9 cellular contexts compared by ENCODE assay signal in genomic region chr14:99215277-99215676, GRCh38. TPM values are rescaled to one million over a fixed set of nuclear protein-coding genes. Genes with fewer than 3 reads are reported as not detected.
DNase-seq lines count a peak whose midpoint lies in the region; ATAC-seq and TF ChIP-seq lines count a peak whose summit lies in the region.
"Had no signal": no experiment of that assay in that cellular context is flagged by ENCODE, and none has a peak within 500 bp of the region (broad histone marks: within the 10 kb centered on the region; RNA-seq: fewer than 3 reads in every experiment).

No MANE protein-coding gene starts in this region.

- H3K36me3 ChIP-seq in CD4-positive, alpha-beta memory T cell (ENCODE audit: insufficient read depth, low read length), result peaks cover 12% of the 10 kb centered on the region
- H3K36me3 ChIP-seq in neural cell (ENCODE audit: insufficient read depth, low read length) (no peaks in the 10 kb centered on the region), Caco-2 (ENCODE audit: control insufficient read depth, insufficient read depth, low read length) (no peaks in the 10 kb centered on the region)
- H3K36me3 ChIP-seq: heart right ventricle had no signal

- H3K4me1 ChIP-seq in CD4-positive, alpha-beta memory T cell (ENCODE audit: insufficient read depth, low read length), result peaks cover 97% of the 10 kb centered on the region
- H3K4me1 ChIP-seq in Caco-2, result no peaks in the 10 kb centered on the region
- H3K4me1 ChIP-seq: heart right ventricle had no signal

- TF ChIP-seq EP300 in neural cell (conservative IDR thresholded peaks at IDR 0.05; ENCODE audit: poor library complexity, severe bottlenecking), result no peak

- H3K4me3 Mint-ChIP-seq in CD4-positive, alpha-beta memory T cell, result peak overlapping the region; percentile 82 to 90 (median 86)
- H3K4me3 Mint-ChIP-seq in stimulated activated memory B cell treated with anti-CD40 and anti-IgM and Interleukin-4, amounts not matched to agents 10 μg/mL and 1 μg/mL and 100 μg/mL, for 72 hours, result no peak overlapping the region
- H3K4me3 Mint-ChIP-seq in Caco-2 (ENCODE audit: unreplicated experiment), result no peak overlapping the region

- POLR2A ChIA-PET in CD4-positive, alpha-beta memory T cell (lab: Charles Lee; ENCODE audit: partially characterized antibody), result interaction anchor here (0.8 to 87.2 kb wide), 4 partner anchors 0 to 1076 kb away, joined by 5 to 6015 read pairs (median 3010); partner anchors contain the start of gene BCL11B
- POLR2A ChIA-PET in Caco-2 (lab: Charles Lee), result no interaction called here

- peak overlapping the region in 1 of 2 donors; percentile 50 for H3K4me3 ChIP-seq in CD4-positive, alpha-beta memory T cell (ENCODE audit: low read length in 2 of 2)
- H3K4me3 ChIP-seq in neural cell (ENCODE audit: low read length), result peak overlapping the region; percentile 8
- no peak overlapping the region for H3K4me3 ChIP-seq in Caco-2 (ENCODE audit: low read depth, low read length)
- H3K4me3 ChIP-seq: heart right ventricle had no signal

- H3K27me3 ChIP-seq in CD4-positive, alpha-beta memory T cell (ENCODE audit: insufficient read depth, low read length), result no peaks in the 10 kb centered on the region
- H3K27me3 ChIP-seq in neural cell (ENCODE audit: insufficient read depth, low read depth, low read length) (no peaks in the 10 kb centered on the region), Caco-2 (replicated peaks; ENCODE audit: control insufficient read depth, insufficient read depth, low read length) (no peaks in the 10 kb centered on the region)

- H3K4me2 ChIP-seq in neural cell (ENCODE audit: low read length), result no peak overlapping the region

- no peaks in the 10 kb centered on the region for H3K9me3 ChIP-seq in CD4-positive, alpha-beta memory T cell (ENCODE audit: control insufficient read depth in 1 of 2, low read length in 2 of 2)
- H3K9me3 ChIP-seq in neural cell (ENCODE audit: low read length) (no peaks in the 10 kb centered on the region), Caco-2 (no peaks in the 10 kb centered on the region)
- H3K9me3 ChIP-seq: heart right ventricle had no signal

- peak overlapping the region; percentile 53 for H3K27ac ChIP-seq in CD4-positive, alpha-beta memory T cell (ENCODE audit: low read depth, low read length)
- no peak overlapping the region for H3K27ac ChIP-seq in neural cell (ENCODE audit: low read length)
- H3K27ac ChIP-seq: heart right ventricle had no signal

- peaks cover 94% of the 10 kb centered on the region for H4K20me1 ChIP-seq in neural cell (ENCODE audit: insufficient read depth)

- no peak for ATAC-seq in stimulated activated memory B cell treated with anti-CD40 and anti-IgM and Interleukin-4, amounts not matched to agents 10 μg/mL and 1 μg/mL and 100 μg/mL, for 72 hours
- ATAC-seq: heart right ventricle had no signal

- no peak for TF ChIP-seq CTCF in neural cell (IDR thresholded peaks at IDR 0.05; ENCODE audit: poor library complexity, severe bottlenecking)
- no peak for TF ChIP-seq CTCF in Caco-2 (IDR thresholded peaks at IDR 0.05; ENCODE audit: insufficient read depth in 1 of 2, low read depth in 1 of 2, low read length in 1 of 2, severe bottlenecking in 1 of 2, unreplicated experiment in 1 of 2)

- no peak for TF ChIP-seq RAD21 in neural cell (conservative IDR thresholded peaks at IDR 0.05)

- H3K27ac Mint-ChIP-seq in CD4-positive, alpha-beta memory T cell, result peak overlapping the region; percentile 86 to 95 (median 94)
- H3K27ac Mint-ChIP-seq in stimulated activated memory B cell treated with anti-CD40 and anti-IgM and Interleukin-4, amounts not matched to agents 10 μg/mL and 1 μg/mL and 100 μg/mL, for 72 hours, result no peak overlapping the region
- no peak overlapping the region for H3K27ac Mint-ChIP-seq in Caco-2 (ENCODE audit: unreplicated experiment)

- no TSS peak for BruUV-seq in Caco-2 (replicated peaks; lab: Mats Ljungman, UMichigan)

- no peaks in the 10 kb centered on the region for H3F3A ChIP-seq in neural cell (ENCODE audit: insufficient read depth, low read length, poor library complexity, severe bottlenecking)

- peaks cover 0 to 2% (median 0%) of the 10 kb centered on the region in 8 donors for H3K9me3 Mint-ChIP-seq in CD4-positive, alpha-beta memory T cell
- peaks cover 14% of the 10 kb centered on the region for H3K9me3 Mint-ChIP-seq in stimulated activated memory B cell treated with anti-CD40 and anti-IgM and Interleukin-4, amounts not matched to agents 10 μg/mL and 1 μg/mL and 100 μg/mL, for 72 hours
- H3K9me3 Mint-ChIP-seq in Caco-2 (ENCODE audit: unreplicated experiment), result no peaks in the 10 kb centered on the region

- no peak overlapping the region for H2AFZ ChIP-seq in neural cell (ENCODE audit: low read depth, low read length)

- H3K27me3 Mint-ChIP-seq in CD4-positive, alpha-beta memory T cell, result no peaks in the 10 kb centered on the region
- no peaks in the 10 kb centered on the region for H3K27me3 Mint-ChIP-seq in stimulated activated memory B cell treated with anti-CD40 and anti-IgM and Interleukin-4, amounts not matched to agents 10 μg/mL and 1 μg/mL and 100 μg/mL, for 72 hours
- peaks cover 3% of the 10 kb centered on the region for H3K27me3 Mint-ChIP-seq in Caco-2 (ENCODE audit: insufficient read depth, unreplicated experiment)

- no peaks in the 10 kb centered on the region for H3K9me2 ChIP-seq in neural cell (ENCODE audit: insufficient read depth, low read length)

- intact Hi-C loops in CD4-positive, alpha-beta memory T cell (cut with micrococcal nuclease), result loop anchor here (2.0 kb wide), 2 partner anchors 14 to 22 kb away; no protein-coding TSS in a partner anchor
- intact Hi-C loops in Caco-2 (cut with micrococcal nuclease; ENCODE audit: unreplicated experiment), result no loop called here

- DNase-seq in CD4-positive, alpha-beta memory T cell, result no peak
- peak; percentile 9 for DNase-seq in NCI-H69 (lab: John Stamatoyannopoulos, UW)
- DNase-seq in dedifferentiated amniotic fluid mesenchymal stem cell (ENCODE audit: extremely low spot score), result peak; percentile 92
- DNase-seq in Caco-2, result no peak
- DNase-seq in activated effector memory CD4-positive, alpha-beta T cell treated with Interleukin-2 at 50 U/mL for 16 hours, result no peak
- no peak for DNase-seq in NCI-H748 (lab: John Stamatoyannopoulos, UW; ENCODE audit: unreplicated experiment)
- DNase-seq: heart right ventricle had no signal

- peaks cover 34 to 59% of the 10 kb centered on the region in 2 donors for H3K36me3 Mint-ChIP-seq in CD4-positive, alpha-beta memory T cell
- H3K36me3 Mint-ChIP-seq in stimulated activated memory B cell treated with anti-CD40 and anti-IgM and Interleukin-4, amounts not matched to agents 10 μg/mL and 1 μg/mL and 100 μg/mL, for 72 hours, result no peaks in the 10 kb centered on the region
- no peaks in the 10 kb centered on the region for H3K36me3 Mint-ChIP-seq in Caco-2 (ENCODE audit: insufficient read depth, unreplicated experiment)

- H3K79me2 ChIP-seq in neural cell (replicated peaks; ENCODE audit: insufficient read depth, low read length), result peaks cover 97% of the 10 kb centered on the region

- H3K4me1 Mint-ChIP-seq in CD4-positive, alpha-beta memory T cell, result peaks cover 80 to 100% (median 89%) of the 10 kb centered on the region in 4 donors
- no peaks in the 10 kb centered on the region for H3K4me1 Mint-ChIP-seq in stimulated activated memory B cell treated with anti-CD40 and anti-IgM and Interleukin-4, amounts not matched to agents 10 μg/mL and 1 μg/mL and 100 μg/mL, for 72 hours
- H3K4me1 Mint-ChIP-seq in Caco-2 (ENCODE audit: low read depth, unreplicated experiment), result no peaks in the 10 kb centered on the region

- CTCF ChIA-PET in CD4-positive, alpha-beta memory T cell (lab: Charles Lee; ENCODE audit: partially characterized antibody), result interaction anchor here (1.4 to 4.0 kb wide), 6 partner anchors 8 to 49 kb away, joined by 4 to 23 read pairs (median 6); no protein-coding TSS in a partner anchor
- CTCF ChIA-PET in Caco-2 (lab: Charles Lee), result no interaction called here

- H3K9ac ChIP-seq in neural cell (ENCODE audit: low read length), result no peak overlapping the region

TF ChIP-seq in neural cell, 6 proteins besides CTCF, POLR2A, EP300 and RAD21:
- TF ChIP-seq TAF1 (IDR thresholded peaks at IDR 0.05; ENCODE audit: low read depth), result no peak
- no peak for TF ChIP-seq SMC3 (conservative IDR thresholded peaks at IDR 0.05; ENCODE audit: poor library complexity)
TF ChIP-seq in neural cell: peak in this region for 0.

RNA-seq across cellular contexts. Expression of gene BCL11B, which starts 56.7 kb away (rescaled TPM):
- 100 to 1,000 TPM; 163 to 165 TPM for total RNA-seq in CD4-positive, alpha-beta memory T cell
- polyA plus RNA-seq in CD4-positive, alpha-beta memory T cell, result 10 to 100 TPM in 1 of 2 donors, 1 to 10 TPM in 1; 2.6 to 11.6 TPM
- polyA plus RNA-seq in neural cell, result 98.9 and 104 TPM in 2 replicates
- polyA minus RNA-seq in neural cell, result 259 and 270 TPM in 2 replicates
- 0.05 TPM in 1 of 2 replicates, not detected in the other for total RNA-seq in Caco-2 (2022)

Comparison
In these comparisons a context has a peak if more than half of its experiments do, and no peak if none do; other contexts are left out.
1. DNase-seq: peak in NCI-H69 (single experiment) and dedifferentiated amniotic fluid mesenchymal stem cell (single experiment); none in CD4-positive, alpha-beta memory T cell (0 of 5), Caco-2 (0 of 2), activated effector memory CD4-positive, alpha-beta T cell treated with Interleukin-2 at 50 U/mL for 16 hours (single experiment) and NCI-H748 (single experiment).
2. H3K27ac Mint-ChIP-seq: peak in CD4-positive, alpha-beta memory T cell (7 of 7); none in stimulated activated memory B cell treated with anti-CD40 and anti-IgM and Interleukin-4, amounts not matched to agents 10 μg/mL and 1 μg/mL and 100 μg/mL, for 72 hours (single experiment) and Caco-2 (single experiment).
3. H3K4me3 Mint-ChIP-seq: peak in CD4-positive, alpha-beta memory T cell (8 of 8); none in stimulated activated memory B cell treated with anti-CD40 and anti-IgM and Interleukin-4, amounts not matched to agents 10 μg/mL and 1 μg/mL and 100 μg/mL, for 72 hours (single experiment) and Caco-2 (single experiment).
4. RNA of gene BCL11B, which starts 56.7 kb away (total RNA-seq): 163 to 165 TPM in CD4-positive, alpha-beta memory T cell; 0.05 TPM in Caco-2; every median in the first group is over 100 times any median in the second.